In genomic region chr1:66396212-66396890, GRCh38 we compare ENCODE assay signal across 8 cellular contexts.
DNase-seq lines count a peak whose midpoint lies in the region; ATAC-seq and TF ChIP-seq lines count a peak whose summit lies in the region.

No MANE protein-coding gene starts in this region.

- H4K8ac ChIP-seq in H9 (replicated peaks; ENCODE audit: insufficient read length, low read depth, low read length) = no peak overlapping the region

- no peaks in the 10 kb centered on the region; the same call in 1 of the 2 replicates for H3K27me3 Mint-ChIP-seq in H9 (ENCODE audit: low read depth)
- H3K27me3 Mint-ChIP-seq in CD4-positive, alpha-beta T cell = no peaks in the 10 kb centered on the region

- H2BK20ac ChIP-seq in H9 (ENCODE audit: low read depth, low read length, poor library complexity, severe bottlenecking) = no peak overlapping the region

- H3K18ac ChIP-seq in H9 (ENCODE audit: insufficient read length, low read depth, low read length) = no peak overlapping the region

- H3K79me2 ChIP-seq in H9 (ENCODE audit: insufficient read depth, low read length) = no peaks in the 10 kb centered on the region

- no peak overlapping the region for H3K4me3 Mint-ChIP-seq in H9
- H3K4me3 Mint-ChIP-seq in CD4-positive, alpha-beta T cell = no peak overlapping the region

- DNase-seq in A673 (ENCODE audit: low spot score) (peak; percentile 21), SIG-M5 (lab: John Stamatoyannopoulos, UW) (peak; percentile 14), H9 (no peak), testis (no peak)
- DNase-seq in stimulated activated naive CD4-positive, alpha-beta T cell (lab: John Stamatoyannopoulos, UW) = no peak
- no peak for DNase-seq in CD4-positive, alpha-beta T cell

- no peaks in the 10 kb centered on the region for H3K79me1 ChIP-seq in H9 (ENCODE audit: insufficient read depth, low read depth, low read length, poor library complexity, severe bottlenecking)

- no peak overlapping the region for H3K4me2 ChIP-seq in H9 (ENCODE audit: insufficient read depth, insufficient read length, low read length)

- H3K9me3 ChIP-seq in A673 (ENCODE audit: low read depth, low read length, poor library complexity, severe bottlenecking) = no peaks in the 10 kb centered on the region
- H3K9me3 ChIP-seq in H9 (ENCODE audit: control insufficient read depth, low read depth, low read length) = no peaks in the 10 kb centered on the region
- H3K9me3 ChIP-seq in testis = no peaks in the 10 kb centered on the region
- no peaks in the 10 kb centered on the region for H3K9me3 ChIP-seq in CD4-positive, alpha-beta T cell (ENCODE audit: control insufficient read depth, low read length)

- H3K36me3 ChIP-seq in A673 (ENCODE audit: insufficient read depth, low read length, poor library complexity, severe bottlenecking) (no peaks in the 10 kb centered on the region), testis (ENCODE audit: low read depth, missing control alignments) (no peaks in the 10 kb centered on the region)

- CTCF ChIA-PET in A673 (lab: Charles Lee) = no interaction called here
- CTCF ChIA-PET in CD4-positive, alpha-beta T cell (lab: Charles Lee) = no interaction called here

- H3K27ac Mint-ChIP-seq in H9 = no peak overlapping the region
- H3K27ac Mint-ChIP-seq in CD4-positive, alpha-beta T cell = no peak overlapping the region

- H3K4me3 ChIP-seq in A673 (ENCODE audit: low read depth, low read length, poor library complexity, severe bottlenecking) = no peak overlapping the region
- no peak overlapping the region for H3K4me3 ChIP-seq in testis

- H2AK5ac ChIP-seq in H9 (ENCODE audit: insufficient read length, low read length) = no peak overlapping the region

- no peak overlapping the region for H4K5ac ChIP-seq in H9 (ENCODE audit: insufficient read length, low read depth, low read length)

- H3K4me1 ChIP-seq in A673 (ENCODE audit: insufficient read depth, low read length, poor library complexity, severe bottlenecking) = peaks cover 7% of the 10 kb centered on the region
- H3K4me1 ChIP-seq in H9 (ENCODE audit: insufficient read depth, low read length) = no peaks in the 10 kb centered on the region
- peaks cover 9% of the 10 kb centered on the region for H3K4me1 ChIP-seq in testis

- no peaks in the 10 kb centered on the region for H3K27me3 ChIP-seq in A673 (replicated peaks; ENCODE audit: insufficient read depth, low read depth, low read length, poor library complexity)
- no peaks in the 10 kb centered on the region for H3K27me3 ChIP-seq in H9 (ENCODE audit: insufficient read depth, low read length)
- no peaks in the 10 kb centered on the region for H3K27me3 ChIP-seq in testis
- no peaks in the 10 kb centered on the region for H3K27me3 ChIP-seq in CD4-positive, alpha-beta T cell (ENCODE audit: control insufficient read depth, insufficient read depth, low read length)

- no peak overlapping the region for H2BK12ac ChIP-seq in H9 (ENCODE audit: insufficient read length, low read depth, low read length)

- H3K23me2 ChIP-seq in H9 (ENCODE audit: insufficient read length, low read depth, low read length, poor library complexity, severe bottlenecking) = no peaks in the 10 kb centered on the region

- no peak for TF ChIP-seq CTCF in A673 (conservative IDR thresholded peaks at IDR 0.05; ENCODE audit: low read depth, low read length)
- no peak for TF ChIP-seq CTCF in H9 (conservative IDR thresholded peaks at IDR 0.05)
- no peak for TF ChIP-seq CTCF in testis (IDR thresholded peaks at IDR 0.05)
- no peak for TF ChIP-seq CTCF in CD4-positive, alpha-beta T cell (IDR thresholded peaks at IDR 0.05)

- no peak overlapping the region for H3K23ac ChIP-seq in H9 (ENCODE audit: insufficient read length, low read depth, low read length)

- no peak overlapping the region for H2BK15ac ChIP-seq in H9 (ENCODE audit: low read depth, low read length)

- H4K91ac ChIP-seq in H9 (ENCODE audit: insufficient read length, low read depth, low read length) = no peak overlapping the region

- intact Hi-C loops in A673 (cut with micrococcal nuclease; ENCODE audit: unreplicated experiment) (no loop called here), testis (cut with DNase I; ENCODE audit: low total_unique reads) (no loop called here)
- intact Hi-C loops in CD4-positive, alpha-beta T cell (cut with DNase I, micrococcal nuclease) = no loop called here

- no peaks in the 10 kb centered on the region for H3K36me3 Mint-ChIP-seq in H9 (ENCODE audit: insufficient read depth in 1 of 3, low read depth in 3 of 3)
- H3K36me3 Mint-ChIP-seq in CD4-positive, alpha-beta T cell (ENCODE audit: low read depth) = no peaks in the 10 kb centered on the region

- no peak for TF ChIP-seq POLR2A in testis (IDR thresholded peaks at IDR 0.05)

- BruUV-seq in A673 (replicated peaks; lab: Mats Ljungman, UMichigan) = no TSS peak

- H3K4ac ChIP-seq in H9 (ENCODE audit: low read depth, low read length) = no peak overlapping the region

- H2AFZ ChIP-seq in H9 (ENCODE audit: low read length) = no peak overlapping the region

- H2BK120ac ChIP-seq in H9 (ENCODE audit: low read depth, low read length, poor library complexity, severe bottlenecking) = no peak overlapping the region

- no peak overlapping the region; the same call in 1 of the 2 replicates for H3K14ac ChIP-seq in H9 (ENCODE audit: insufficient read depth, low read length)

- H3K27ac ChIP-seq in A673 (ENCODE audit: low read depth, low read length, poor library complexity, severe bottlenecking) (no peak overlapping the region), H9 (ENCODE audit: insufficient read length, low read depth, low read length) (no peak overlapping the region), testis (no peak overlapping the region)
- H3K27ac ChIP-seq in CD4-positive, alpha-beta T cell (ENCODE audit: low read depth, low read length) = no peak overlapping the region

- no peaks in the 10 kb centered on the region for H4K20me1 ChIP-seq in H9 (ENCODE audit: control insufficient read depth, insufficient read depth, insufficient read length)

- no peak overlapping the region for H3K9ac ChIP-seq in H9 (ENCODE audit: extremely low read depth, insufficient read length, low read length)

- no peak overlapping the region for H3K56ac ChIP-seq in H9 (ENCODE audit: insufficient read length, low read depth, low read length)

- no peaks in the 10 kb centered on the region for H3K9me3 Mint-ChIP-seq in H9
- no peaks in the 10 kb centered on the region for H3K9me3 Mint-ChIP-seq in CD4-positive, alpha-beta T cell

- peak; percentile 45 for ATAC-seq in GM19043 (IDR thresholded peaks at IDR 0.05; ENCODE audit: low read depth, unreplicated experiment)
- ATAC-seq in HG03039 (IDR thresholded peaks at IDR 0.05; ENCODE audit: unreplicated experiment) = peak; percentile 45
- ATAC-seq in CD4-positive, alpha-beta T cell (ENCODE audit: poor library complexity) = no peak

- H3K4me1 Mint-ChIP-seq in H9 = peaks cover 0 to 2% of the 10 kb centered on the region in 2 experiments; a peak in 2 of 4 replicates
- H3K4me1 Mint-ChIP-seq in CD4-positive, alpha-beta T cell (ENCODE audit: low read depth) = peaks cover 6% of the 10 kb centered on the region

- no peak overlapping the region for H2BK5ac ChIP-seq in H9 (ENCODE audit: insufficient read length, low read length)

- WGBS in H9 (ENCODE audit: extremely low coverage, insufficient read length, low lambda C conversion rate) = no CpG with 5 or more reads among the region's 7 CpGs
- WGBS in testis, 2 donors = 78 to 83% methylated on average over 7 of the region's 7 CpGs

- POLR2A ChIA-PET in A673 (lab: Charles Lee; ENCODE audit: low non-redundant PET) = no interaction called here
- POLR2A ChIA-PET in CD4-positive, alpha-beta T cell (lab: Charles Lee) = no interaction called here

- H3T11ph ChIP-seq in H9 (ENCODE audit: low read length) = no peak overlapping the region

Comparison
In these comparisons a context has a peak if more than half of its experiments do, and no peak if none do; other contexts are left out.
1. DNase-seq: peak in A673 (single experiment) and SIG-M5 (single experiment); none in H9 (single experiment), testis (single experiment), stimulated activated naive CD4-positive, alpha-beta T cell (0 of 6) and CD4-positive, alpha-beta T cell (0 of 10).